In the genomic region with DNA sequence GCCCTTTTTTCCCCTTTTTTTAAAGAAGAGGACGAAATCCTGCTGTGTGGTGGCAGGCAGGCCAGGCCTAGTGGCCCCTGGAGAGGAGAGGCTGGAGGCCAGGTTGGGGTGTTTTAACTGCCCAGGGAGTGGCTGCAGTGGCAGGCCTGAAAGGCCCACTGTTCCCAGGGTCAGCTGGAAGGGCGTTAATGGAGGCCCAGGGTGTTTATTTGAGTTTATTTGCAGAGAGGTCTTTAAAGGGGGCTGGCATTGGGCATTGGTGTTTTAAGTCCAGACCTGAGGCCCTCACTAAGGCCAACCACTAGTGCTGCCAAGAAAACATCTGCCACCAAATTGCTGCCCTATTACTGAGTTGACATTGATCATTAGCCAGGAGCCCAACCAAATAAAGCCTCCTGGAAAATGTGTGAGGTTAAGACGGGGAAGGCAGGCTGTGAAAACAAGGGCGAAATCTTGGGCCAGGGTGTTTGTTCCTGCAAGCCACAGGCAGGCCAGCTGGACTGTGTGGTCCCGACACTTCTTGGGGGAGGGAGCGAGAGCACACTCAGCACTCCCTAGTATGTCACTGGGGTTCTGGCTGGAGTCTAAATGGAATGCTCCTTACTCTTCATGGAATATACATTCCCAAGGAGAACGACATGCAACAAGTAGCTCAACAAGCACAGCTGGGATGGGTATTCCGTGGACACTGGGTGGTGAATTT, we compare ENCODE assay signal across 1 cellular context.
TF ChIP-seq lines count a peak whose summit lies in the region.

No MANE protein-coding gene starts in this region.

TF ChIP-seq in K562, 482 proteins besides CTCF, POLR2A, EP300 and RAD21 (continued from another document):
- TF ChIP-seq, protein P1, sequence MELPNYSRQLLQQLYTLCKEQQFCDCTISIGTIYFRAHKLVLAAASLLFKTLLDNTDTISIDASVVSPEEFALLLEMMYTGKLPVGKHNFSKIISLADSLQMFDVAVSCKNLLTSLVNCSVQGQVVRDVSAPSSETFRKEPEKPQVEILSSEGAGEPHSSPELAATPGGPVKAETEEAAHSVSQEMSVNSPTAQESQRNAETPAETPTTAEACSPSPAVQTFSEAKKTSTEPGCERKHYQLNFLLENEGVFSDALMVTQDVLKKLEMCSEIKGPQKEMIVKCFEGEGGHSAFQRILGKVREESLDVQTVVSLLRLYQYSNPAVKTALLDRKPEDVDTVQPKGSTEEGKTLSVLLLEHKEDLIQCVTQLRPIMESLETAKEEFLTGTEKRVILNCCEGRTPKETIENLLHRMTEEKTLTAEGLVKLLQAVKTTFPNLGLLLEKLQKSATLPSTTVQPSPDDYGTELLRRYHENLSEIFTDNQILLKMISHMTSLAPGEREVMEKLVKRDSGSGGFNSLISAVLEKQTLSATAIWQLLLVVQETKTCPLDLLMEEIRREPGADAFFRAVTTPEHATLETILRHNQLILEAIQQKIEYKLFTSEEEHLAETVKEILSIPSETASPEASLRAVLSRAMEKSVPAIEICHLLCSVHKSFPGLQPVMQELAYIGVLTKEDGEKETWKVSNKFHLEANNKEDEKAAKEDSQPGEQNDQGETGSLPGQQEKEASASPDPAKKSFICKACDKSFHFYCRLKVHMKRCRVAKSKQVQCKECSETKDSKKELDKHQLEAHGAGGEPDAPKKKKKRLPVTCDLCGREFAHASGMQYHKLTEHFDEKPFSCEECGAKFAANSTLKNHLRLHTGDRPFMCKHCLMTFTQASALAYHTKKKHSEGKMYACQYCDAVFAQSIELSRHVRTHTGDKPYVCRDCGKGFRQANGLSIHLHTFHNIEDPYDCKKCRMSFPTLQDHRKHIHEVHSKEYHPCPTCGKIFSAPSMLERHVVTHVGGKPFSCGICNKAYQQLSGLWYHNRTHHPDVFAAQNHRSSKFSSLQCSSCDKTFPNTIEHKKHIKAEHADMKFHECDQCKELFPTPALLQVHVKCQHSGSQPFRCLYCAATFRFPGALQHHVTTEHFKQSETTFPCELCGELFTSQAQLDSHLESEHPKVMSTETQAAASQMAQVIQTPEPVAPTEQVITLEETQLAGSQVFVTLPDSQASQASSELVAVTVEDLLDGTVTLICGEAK (IDR thresholded peaks at IDR 0.05) = no peak
- TF ChIP-seq, protein P1 (CRISPR knock-in tag; IDR thresholded peaks at IDR 0.05) = no peak
- TF ChIP-seq BCL6 (CRISPR knock-in tag; IDR thresholded peaks at IDR 0.05) = no peak
- TF ChIP-seq, protein P2, sequence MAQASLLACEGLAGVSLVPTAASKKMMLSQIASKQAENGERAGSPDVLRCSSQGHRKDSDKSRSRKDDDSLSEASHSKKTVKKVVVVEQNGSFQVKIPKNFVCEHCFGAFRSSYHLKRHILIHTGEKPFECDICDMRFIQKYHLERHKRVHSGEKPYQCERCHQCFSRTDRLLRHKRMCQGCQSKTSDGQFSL (CRISPR knock-in tag; IDR thresholded peaks at IDR 0.05) = no peak
- TF ChIP-seq, protein P2 (tag; IDR thresholded peaks at IDR 0.05) = no peak
- TF ChIP-seq DNMT1 (IDR thresholded peaks at IDR 0.05) = no peak
- TF ChIP-seq POLR2AphosphoS5 (IDR thresholded peaks at IDR 0.05; ENCODE audit: control insufficient read depth, insufficient read depth, low read depth, low read length) = no peak
- no peak for TF ChIP-seq NR2F6 (CRISPR knock-in tag; IDR thresholded peaks at IDR 0.05)
- TF ChIP-seq EHMT2 (IDR thresholded peaks at IDR 0.05) = no peak
- TF ChIP-seq ZNF785 (CRISPR knock-in tag; IDR thresholded peaks at IDR 0.05) = no peak
- TF ChIP-seq, protein P3, sequence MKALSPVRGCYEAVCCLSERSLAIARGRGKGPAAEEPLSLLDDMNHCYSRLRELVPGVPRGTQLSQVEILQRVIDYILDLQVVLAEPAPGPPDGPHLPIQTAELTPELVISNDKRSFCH (CRISPR knock-in tag; IDR thresholded peaks at IDR 0.05) = no peak
- TF ChIP-seq, protein P3 (tag; IDR thresholded peaks at IDR 0.05) = no peak
- TF ChIP-seq, protein P4, sequence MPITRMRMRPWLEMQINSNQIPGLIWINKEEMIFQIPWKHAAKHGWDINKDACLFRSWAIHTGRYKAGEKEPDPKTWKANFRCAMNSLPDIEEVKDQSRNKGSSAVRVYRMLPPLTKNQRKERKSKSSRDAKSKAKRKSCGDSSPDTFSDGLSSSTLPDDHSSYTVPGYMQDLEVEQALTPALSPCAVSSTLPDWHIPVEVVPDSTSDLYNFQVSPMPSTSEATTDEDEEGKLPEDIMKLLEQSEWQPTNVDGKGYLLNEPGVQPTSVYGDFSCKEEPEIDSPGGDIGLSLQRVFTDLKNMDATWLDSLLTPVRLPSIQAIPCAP (CRISPR knock-in tag; IDR thresholded peaks at IDR 0.05; ENCODE audit: borderline replicate concordance) = no peak
- TF ChIP-seq PCBP2 (IDR thresholded peaks at IDR 0.05; ENCODE audit: low read depth, low read length, poor library complexity, severe bottlenecking) = no peak
- no peak for TF ChIP-seq SIN3B (IDR thresholded peaks at IDR 0.05; ENCODE audit: low read depth)
- TF ChIP-seq MCM3 (IDR thresholded peaks at IDR 0.05) = no peak
- no peak for TF ChIP-seq ZNF830 (CRISPR knock-in tag; IDR thresholded peaks at IDR 0.05)
- no peak for TF ChIP-seq GABPB1 (CRISPR knock-in tag; IDR thresholded peaks at IDR 0.05)
- no peak for TF ChIP-seq ZNF717 (CRISPR knock-in tag; IDR thresholded peaks at IDR 0.05)
